In genomic region chr19:47615714-47616113, GRCh38 we compare ENCODE assay signal across 17 cellular contexts. TPM values are rescaled to one million over a fixed set of nuclear protein-coding genes. Genes with fewer than 3 reads are reported as not detected.
DNase-seq lines count a peak whose midpoint lies in the region; ATAC-seq and TF ChIP-seq lines count a peak whose summit lies in the region.
"Had no signal": no experiment of that assay in that cellular context is flagged by ENCODE, and none has a peak within 500 bp of the region (broad histone marks: within the 10 kb centered on the region; RNA-seq: fewer than 3 reads in every experiment).

No MANE protein-coding gene starts in this region.

- DNase-seq in Ammon's horn (ENCODE audit: low spot score) (peak; percentile 94), IMR-90 (no peak), foreskin melanocyte (peak; percentile 89), occipital lobe (lab: John Stamatoyannopoulos, UW) (peak; percentile 61), aorta (no peak), A673 (ENCODE audit: low spot score) (no peak)
- no peak for DNase-seq in activated naive CD4-positive, alpha-beta T cell treated with anti-CD3 and anti-CD28 coated beads, Interleukin-2, amount 50 U/mL, for 72 hours (ENCODE audit: low spot score in 2 of 2)
- DNase-seq: activated CD4-positive, alpha-beta T cell treated with anti-CD3 and anti-CD28 coated beads, Interleukin-2, amount 10 ng/mL, durations not matched to agents 24 days and 14 days; activated naive CD4-positive, alpha-beta T cell treated with anti-CD3 and anti-CD28 coated beads, Interleukin-2, amount 10 ng/mL, durations not matched to agents 7 days and 5 days; COR-L47; erythroblast; mammary epithelial cell; naive thymus-derived CD8-positive, alpha-beta T cell; NCI-H187 treated with DMSO at 0.1 percent for 48 hours; NCI-H446 treated with DMSO at 0.1 percent for 48 hours; stimulated activated naive CD8-positive, alpha-beta T cell treated with anti-CD3 and anti-CD28 coated beads, Interleukin-15, Interleukin-2, amounts not matched to agents 100 U/mL and 50 U/mL, for 24 hours had no signal

- H3K9me1 ChIP-seq in IMR-90 (ENCODE audit: insufficient read depth, low read length) = peaks cover 33% of the 10 kb centered on the region

- no peaks in the 10 kb centered on the region for H3K36me3 Mint-ChIP-seq in activated naive CD4-positive, alpha-beta T cell treated with anti-CD3 and anti-CD28 coated beads, Interleukin-2, amount 50 U/mL, for 72 hours

- H3K56ac ChIP-seq in IMR-90 (ENCODE audit: extremely low read depth, insufficient read depth, low read length) = no peak overlapping the region

- dilution Hi-C loops in IMR-90 (cut with HindIII; ENCODE audit: low sequenced_read_pairs, unreplicated experiment) = no loop called here

- no peak overlapping the region for H3K9ac ChIP-seq in IMR-90 (ENCODE audit: low read depth, low read length)

- CTCF ChIA-PET in IMR-90 (lab: Yijun Ruan, JAX) = no interaction called here
- CTCF ChIA-PET in A673 (lab: Charles Lee) = no interaction called here

- no peak overlapping the region for H4K8ac ChIP-seq in IMR-90 (ENCODE audit: low read depth in 2 of 2, low read length in 2 of 2)

- H3K79me1 ChIP-seq in IMR-90 (ENCODE audit: low read depth in 1 of 2, low read length in 2 of 2) = peaks cover 10 to 95% of the 10 kb centered on the region in 2 experiments

- H3K9me3 ChIP-seq in IMR-90 (ENCODE audit: control insufficient read depth, insufficient read depth, low read length) (no peaks in the 10 kb centered on the region), aorta (ENCODE audit: control insufficient read depth, low read length) (no peaks in the 10 kb centered on the region), A673 (ENCODE audit: low read depth, low read length, poor library complexity, severe bottlenecking) (no peaks in the 10 kb centered on the region)

- no peak overlapping the region for H2BK15ac ChIP-seq in IMR-90 (ENCODE audit: low read depth, low read length)

- no peak overlapping the region for H2BK120ac ChIP-seq in IMR-90 (ENCODE audit: low read depth, low read length)

- ATAC-seq in IMR-90 (ENCODE audit: low read depth) (no peak), aorta (ENCODE audit: low FRiP score) (no peak), HG02840 (IDR thresholded peaks at IDR 0.05; ENCODE audit: low FRiP score, unreplicated experiment) (no peak)
- ATAC-seq in activated naive CD4-positive, alpha-beta T cell treated with anti-CD3 and anti-CD28 coated beads, Interleukin-2, amount 50 U/mL, for 72 hours = no peak
- ATAC-seq: naive thymus-derived CD8-positive, alpha-beta T cell; stimulated activated naive CD8-positive, alpha-beta T cell treated with anti-CD3 and anti-CD28 coated beads, Interleukin-15, Interleukin-2, amounts not matched to agents 100 U/mL and 50 U/mL, for 24 hours had no signal

- H2BK5ac ChIP-seq in IMR-90 (ENCODE audit: low read depth, low read length, poor library complexity, severe bottlenecking) = no peak overlapping the region

- no peaks in the 10 kb centered on the region for H3K27me3 ChIP-seq in IMR-90 (ENCODE audit: control insufficient read depth, insufficient read depth, low read length)
- H3K27me3 ChIP-seq in aorta (ENCODE audit: control insufficient read depth in 1 of 2, insufficient read depth in 2 of 2, low read length in 1 of 2) = no peaks in the 10 kb centered on the region
- no peaks in the 10 kb centered on the region for H3K27me3 ChIP-seq in A673 (replicated peaks; ENCODE audit: insufficient read depth, low read depth, low read length, poor library complexity)

- H3K18ac ChIP-seq in IMR-90 (ENCODE audit: low read depth, low read length) = no peak overlapping the region

- BruUV-seq in IMR-90 (replicated peaks; lab: Mats Ljungman, UMichigan) = no TSS peak
- BruUV-seq in A673 (replicated peaks; lab: Mats Ljungman, UMichigan) = no TSS peak

- no peaks in the 10 kb centered on the region for H3K9me3 Mint-ChIP-seq in activated naive CD4-positive, alpha-beta T cell treated with anti-CD3 and anti-CD28 coated beads, Interleukin-2, amount 50 U/mL, for 72 hours
- H3K9me3 Mint-ChIP-seq: activated CD4-positive, alpha-beta T cell treated with anti-CD3 and anti-CD28 coated beads, Interleukin-2, amount 10 ng/mL, durations not matched to agents 24 days and 14 days; activated naive CD4-positive, alpha-beta T cell treated with anti-CD3 and anti-CD28 coated beads, Interleukin-2, amount 10 ng/mL, durations not matched to agents 7 days and 5 days; naive thymus-derived CD8-positive, alpha-beta T cell had no signal

- TF ChIP-seq CTCF in IMR-90 (conservative IDR thresholded peaks at IDR 0.05; ENCODE audit: low read depth, low read length) = no peak
- no peak for TF ChIP-seq CTCF in A673 (conservative IDR thresholded peaks at IDR 0.05; ENCODE audit: low read depth, low read length)

- H3K36me3 ChIP-seq in IMR-90 (ENCODE audit: control insufficient read depth, insufficient read depth, low read length) = peaks cover 17% of the 10 kb centered on the region
- H3K36me3 ChIP-seq in aorta (ENCODE audit: control insufficient read depth in 1 of 2, insufficient read depth in 2 of 2, low read length in 1 of 2) = no peaks in the 10 kb centered on the region
- no peaks in the 10 kb centered on the region for H3K36me3 ChIP-seq in A673 (ENCODE audit: insufficient read depth, low read length, poor library complexity, severe bottlenecking)

- TF ChIP-seq RAD21 in IMR-90 (IDR thresholded peaks at IDR 0.05; ENCODE audit: low read length) = no peak

- POLR2A ChIA-PET in IMR-90 (lab: Charles Lee; ENCODE audit: unreplicated experiment) = no interaction called here
- POLR2A ChIA-PET in A673 (lab: Charles Lee; ENCODE audit: low non-redundant PET) = no interaction called here

- H3K27ac Mint-ChIP-seq in activated naive CD4-positive, alpha-beta T cell treated with anti-CD3 and anti-CD28 coated beads, Interleukin-2, amount 50 U/mL, for 72 hours = no peak overlapping the region
- H3K27ac Mint-ChIP-seq: activated CD4-positive, alpha-beta T cell treated with anti-CD3 and anti-CD28 coated beads, Interleukin-2, amount 10 ng/mL, durations not matched to agents 24 days and 14 days had no signal

- no peak overlapping the region for H2AFZ ChIP-seq in IMR-90 (replicated peaks; ENCODE audit: low read length, poor library complexity)

- WGBS in IMR-90 (ENCODE audit: extremely low coverage in 2 of 2, insufficient read length in 1 of 2), 2 experiments = 100% methylated on average over 5 of the region's 7 CpGs; no CpG with 5 or more reads in 1 of the 2 experiments
- WGBS in aorta, 2 donors = 82 to 84% methylated on average over 7 of the region's 7 CpGs

- TF ChIP-seq POLR2A in IMR-90 (IDR thresholded peaks at IDR 0.05; ENCODE audit: low read depth, low read length) = no peak

- H3K4me1 ChIP-seq in IMR-90 (ENCODE audit: control insufficient read depth, insufficient read depth, low read length) (peaks cover 26% of the 10 kb centered on the region), aorta (ENCODE audit: control insufficient read depth in 1 of 2, insufficient read depth in 2 of 2, low read length in 2 of 2) (no peaks in the 10 kb centered on the region), A673 (ENCODE audit: insufficient read depth, low read length, poor library complexity, severe bottlenecking) (peaks cover 22% of the 10 kb centered on the region)

- no peak overlapping the region for H3K4me3 ChIP-seq in IMR-90 (ENCODE audit: insufficient read depth, low read depth, low read length)
- H3K4me3 ChIP-seq in aorta (ENCODE audit: low read length in 2 of 2) = no peak overlapping the region
- H3K4me3 ChIP-seq in A673 (ENCODE audit: low read depth, low read length, poor library complexity, severe bottlenecking) = no peak overlapping the region

- no peak overlapping the region for H3K14ac ChIP-seq in IMR-90 (replicated peaks; ENCODE audit: low read depth, low read length)

- intact Hi-C loops in IMR-90 (cut with micrococcal nuclease) = no loop called here
- intact Hi-C loops in aorta (cut with DNase I) = loop anchor here in 1 of 2 donors (10.0 kb wide), 1 partner anchor 49 kb away; no protein-coding TSS in a partner anchor
- intact Hi-C loops in A673 (cut with micrococcal nuclease; ENCODE audit: unreplicated experiment) = no loop called here

- no peak overlapping the region for H4K5ac ChIP-seq in IMR-90 (ENCODE audit: low read depth, low read length)

- no peak overlapping the region for H3K23ac ChIP-seq in IMR-90 (ENCODE audit: low read depth, low read length)

- H2BK20ac ChIP-seq in IMR-90 (ENCODE audit: low read depth, low read length) = no peak overlapping the region

- H4K91ac ChIP-seq in IMR-90 (ENCODE audit: insufficient read depth, low read depth, low read length) = no peak overlapping the region

- in situ Hi-C loops in IMR-90 (cut with MboI; ENCODE audit: low sequenced_read_pairs) = no loop called here

- H3K27ac ChIP-seq in IMR-90 (ENCODE audit: insufficient read depth, low read length) = no peak overlapping the region
- no peak overlapping the region for H3K27ac ChIP-seq in aorta (ENCODE audit: low read depth in 1 of 2, low read length in 2 of 2)
- H3K27ac ChIP-seq in A673 (ENCODE audit: low read depth, low read length, poor library complexity, severe bottlenecking) = no peak overlapping the region

- no peak overlapping the region for H3K4me2 ChIP-seq in IMR-90 (ENCODE audit: low read depth, low read length)

- peaks cover 100% of the 10 kb centered on the region for H4K20me1 ChIP-seq in IMR-90 (ENCODE audit: insufficient read depth, low read length)

- 0 out of 2 replicates have a peak overlapping the region, but pooled peaks have one; percentile 3 for H2AK5ac ChIP-seq in IMR-90 (ENCODE audit: low read depth, low read length)

- no peak overlapping the region for H3K4ac ChIP-seq in IMR-90 (ENCODE audit: low read depth, low read length)

- H2AK9ac ChIP-seq in IMR-90 (replicated peaks; ENCODE audit: low read depth, low read length, poor library complexity) = no peak overlapping the region

RNA-seq across cellular contexts. Expression of gene BICRA, which starts 6.8 kb away (rescaled TPM):
- total RNA-seq in IMR-90 (2012; rRNA removed) (1.8 and 3.1 TPM in 2 replicates), occipital lobe (9.8 TPM), aorta (10 to 100 TPM; 12.3 to 17.9 TPM), A673 (2021) (23.1 and 24.3 TPM in 2 replicates)
- polyA plus RNA-seq in IMR-90 (2012; rRNA removed) (3.5 and 3.9 TPM in 2 replicates), aorta (10 to 100 TPM in 1 of 2 donors, under 1 TPM in 1; 0.88 to 12.3 TPM)
- 3.0 and 4.1 TPM in 2 replicates for polyA plus RNA-seq in IMR-90 (2012; cell fraction: cytosol; rRNA removed)
- 13.2 and 25.5 TPM in 2 replicates for polyA plus RNA-seq in IMR-90 (2012; cell fraction: nucleus; rRNA removed; ENCODE audit: low replicate concordance)
- total RNA-seq in activated naive CD4-positive, alpha-beta T cell treated with anti-CD3 and anti-CD28 coated beads, Interleukin-2, amount 50 U/mL, for 72 hours = 10 to 100 TPM; 13.3 to 26.3 TPM

RNA-seq across cellular contexts. Expression of gene ZNF541, which starts 42.8 kb away (rescaled TPM):
- total RNA-seq in IMR-90 (2012; rRNA removed) (not detected in 2 replicates), occipital lobe (not detected), aorta (under 1 TPM; 0.13 to 0.30 TPM), A673 (2021) (not detected in 2 replicates)
- polyA plus RNA-seq in IMR-90 (2012; rRNA removed) (not detected in 2 replicates), aorta (under 1 TPM in 1 of 2 donors, not detected in 1; 0.38 TPM)
- polyA plus RNA-seq in IMR-90 (2012; cell fraction: cytosol; rRNA removed) = 0.01 TPM in 1 of 2 replicates, not detected in the other
- 0.08 and 0.16 TPM in 2 replicates for polyA plus RNA-seq in IMR-90 (2012; cell fraction: nucleus; rRNA removed; ENCODE audit: low replicate concordance)
- under 1 TPM; 0.31 to 0.57 TPM for total RNA-seq in activated naive CD4-positive, alpha-beta T cell treated with anti-CD3 and anti-CD28 coated beads, Interleukin-2, amount 50 U/mL, for 72 hours
- total RNA-seq: activated CD4-positive, alpha-beta T cell treated with anti-CD3 and anti-CD28 coated beads, Interleukin-2, amount 10 ng/mL, durations not matched to agents 24 days and 14 days; mammary epithelial cell had no signal
- polyA plus RNA-seq: mammary epithelial cell had no signal

Comparison
In these comparisons a context has a peak if more than half of its experiments do, and no peak if none do; other contexts are left out.
1. DNase-seq: peak in Ammon's horn (single experiment), foreskin melanocyte (single experiment) and occipital lobe (single experiment); none in IMR-90 (single experiment), aorta (0 of 2), activated naive CD4-positive, alpha-beta T cell treated with anti-CD3 and anti-CD28 coated beads, Interleukin-2, amount 50 U/mL, for 72 hours (0 of 2) and A673 (single experiment).